In the genomic region with DNA sequence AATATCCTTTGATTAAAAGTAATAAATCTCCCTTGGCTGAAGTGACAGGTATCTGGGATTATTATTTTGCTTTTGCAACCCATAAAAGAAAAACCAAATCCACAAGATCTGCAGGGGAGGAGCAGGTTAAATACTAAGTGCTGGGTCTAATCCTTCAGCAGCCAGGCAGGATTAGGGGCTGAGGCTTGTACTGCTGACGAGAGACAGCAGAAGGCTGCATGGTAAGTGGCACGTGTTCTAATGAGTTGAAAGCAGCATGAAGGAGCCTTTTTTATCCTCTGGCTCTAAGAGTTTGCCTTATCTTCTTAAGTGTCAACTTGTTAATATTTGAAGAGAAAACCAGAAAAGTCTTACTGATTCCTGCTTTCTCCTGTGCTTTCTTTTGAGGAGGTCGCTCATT, we compare ENCODE assay signal across 23 cellular contexts. TPM values are rescaled to one million over a fixed set of nuclear protein-coding genes. Genes with fewer than 3 reads are reported as not detected.
"Had no signal": no experiment of that assay in that cellular context is flagged by ENCODE, and none has a peak within 500 bp of the region (broad histone marks: within the 10 kb centered on the region; RNA-seq: fewer than 3 reads in every experiment).

No MANE protein-coding gene starts in this region.

- FAIRE-seq: frontal cortex had no signal

- H3K36me3 Mint-ChIP-seq: mesothelial cell of epicardium; natural killer cell treated with Interleukin-12 subunit alpha and Interleukin-12 subunit beta and Interleukin-15 and Interleukin-18, amount 100 ng/mL, for 72 hours had no signal

- H3K9me3 ChIP-seq: ascending aorta, breast epithelium, heart right ventricle, lower lobe of right lung, tibial nerve, vagina had no signal

- H3K27ac ChIP-seq: ascending aorta, breast epithelium, coronary artery, heart right ventricle, lower lobe of right lung, tibial nerve, vagina had no signal

- H3K27me3 ChIP-seq: ascending aorta, breast epithelium, tibial nerve, vagina had no signal

- H3K27me3 Mint-ChIP-seq: stimulated activated naive CD8-positive, alpha-beta T cell treated with anti-CD3 and anti-CD28 coated beads, Interleukin-15, Interleukin-2, amounts not matched to agents 100 ng/mL and 50 ng/mL, for 24 hours had no signal

- H3K9me3 Mint-ChIP-seq: mesothelial cell of epicardium; natural killer cell treated with Interleukin-12 subunit alpha and Interleukin-12 subunit beta and Interleukin-15 and Interleukin-18, amount 100 ng/mL, for 72 hours; stimulated activated naive CD8-positive, alpha-beta T cell treated with anti-CD3 and anti-CD28 coated beads, Interleukin-15, Interleukin-2, amounts not matched to agents 100 ng/mL and 50 ng/mL, for 24 hours had no signal

- H3K36me3 ChIP-seq: ascending aorta, breast epithelium, heart right ventricle, lower lobe of right lung, tibial nerve, vagina had no signal

- ATAC-seq: heart right ventricle; lower lobe of right lung; natural killer cell treated with Interleukin-12 subunit alpha and Interleukin-12 subunit beta and Interleukin-15 and Interleukin-18, amount 100 ng/mL, for 72 hours had no signal

- H3K4me3 Mint-ChIP-seq: mesothelial cell of epicardium; natural killer cell treated with Interleukin-12 subunit alpha and Interleukin-12 subunit beta and Interleukin-15 and Interleukin-18, amount 100 ng/mL, for 72 hours; stimulated activated naive CD8-positive, alpha-beta T cell treated with anti-CD3 and anti-CD28 coated beads, Interleukin-15, Interleukin-2, amounts not matched to agents 100 ng/mL and 50 ng/mL, for 24 hours had no signal

- H3K4me3 ChIP-seq: ascending aorta, breast epithelium, coronary artery, heart right ventricle, lower lobe of right lung, tibial nerve, vagina had no signal

- DNase-seq: activated CD4-positive, alpha-beta T cell treated with anti-CD3 and anti-CD28 coated beads, Interleukin-2, amount 50 U/mL, for 1 hour; activated CD4-positive, CD25-positive, alpha-beta regulatory T cell treated with anti-CD3 and anti-CD28 coated beads, Interleukin-2, amount 50 U/mL, for 72 hours; activated CD8-positive, alpha-beta memory T cell treated with anti-CD3 and anti-CD28 coated beads, Interleukin-2, amount 50 U/mL, for 4 hours; activated effector memory CD4-positive, alpha-beta T cell treated with Interleukin-2 at 50 U/mL for 16 hours; activated naive CD4-positive, alpha-beta T cell treated with anti-CD3 and anti-CD28 coated beads, Interleukin-2, amount 50 U/mL, for 16 hours; activated T-cell treated with anti-CD3 and anti-CD28 coated beads, Interleukin-2, amount 50 U/mL, for 48 hours; heart right ventricle; lower lobe of right lung; nucleus accumbens; T1000 had no signal

- H3K27ac Mint-ChIP-seq: mesothelial cell of epicardium; stimulated activated naive CD8-positive, alpha-beta T cell treated with anti-CD3 and anti-CD28 coated beads, Interleukin-15, Interleukin-2, amounts not matched to agents 100 ng/mL and 50 ng/mL, for 24 hours had no signal

RNA-seq across cellular contexts. Expression of a gene that starts 50.0 kb away (rescaled TPM):
- total RNA-seq: ascending aorta; breast epithelium; epithelial cell of proximal tubule; frontal cortex; heart right ventricle; lower lobe of right lung; mesothelial cell of epicardium; natural killer cell treated with Interleukin-12 subunit alpha and Interleukin-12 subunit beta and Interleukin-15 and Interleukin-18, amount 100 ng/mL, for 72 hours; renal cortical epithelial cell; skeletal muscle tissue; T-helper 1 cell treated with Interleukin-12 subunit alpha and Interleukin-12 subunit beta and Interleukin-4 antibody, amounts not matched to agents 30 ng/mL and 1 ng/mL, for 36 hours; tibial nerve; vagina had no signal
